10 cellular contexts compared by ENCODE assay signal in genomic region chr1:236507022-236507700, GRCh38. TPM values are rescaled to one million over a fixed set of nuclear protein-coding genes. Genes with fewer than 3 reads are reported as not detected.
A peak's percentile ranks its signal among the peaks of the same experiment; 100 is the strongest.
DNase-seq lines count a peak whose midpoint lies in the region; ATAC-seq and TF ChIP-seq lines count a peak whose summit lies in the region.
"Had no signal": no experiment of that assay in that cellular context is flagged by ENCODE, and none has a peak within 500 bp of the region (broad histone marks: within the 10 kb centered on the region; RNA-seq: fewer than 3 reads in every experiment).

No MANE protein-coding gene starts in this region.

- WGBS in GM23248 (ENCODE audit: low coverage in 1 of 2, low lambda C conversion rate in 2 of 2, missing lambda C conversion rate in 2 of 2), 2 experiments, result 57 to 65% methylated on average over 3 to 5 of the region's 5 CpGs
- 68 to 83% (median 79%) methylated on average over 5 of the region's 5 CpGs for WGBS in adrenal gland, 4 donors

- ATAC-seq in omental fat pad (ENCODE audit: low FRiP score), result peak; percentile 78
- no peak for ATAC-seq in HG03354 (IDR thresholded peaks at IDR 0.05; ENCODE audit: poor library complexity, severe bottlenecking, unreplicated experiment)
- ATAC-seq: foreskin keratinocyte had no signal

- H3K9me3 ChIP-seq in GM23248 (ENCODE audit: low read depth) (no peaks in the 10 kb centered on the region), SK-N-MC (ENCODE audit: low read depth, low read length) (no peaks in the 10 kb centered on the region), adrenal gland (replicated peaks in 1 of 3) (no peaks in the 10 kb centered on the region)

- H3K27me3 ChIP-seq in GM23248 (replicated peaks; ENCODE audit: insufficient read depth) (no peaks in the 10 kb centered on the region), adrenal gland (no peaks in the 10 kb centered on the region)
- H3K27me3 ChIP-seq: foreskin keratinocyte had no signal

- H3K27ac ChIP-seq in GM23248, result no peak overlapping the region
- H3K27ac ChIP-seq in SK-N-MC, result peak overlapping the region; percentile 84
- no peak overlapping the region for H3K27ac ChIP-seq in adrenal gland
- H3K27ac ChIP-seq: foreskin keratinocyte had no signal

- H3K9me2 ChIP-seq in GM23248 (ENCODE audit: insufficient read depth), result no peaks in the 10 kb centered on the region

- H3K79me2 ChIP-seq in GM23248 (ENCODE audit: insufficient read depth), result no peaks in the 10 kb centered on the region

- TF ChIP-seq CTCF in fibroblast of pulmonary artery (IDR thresholded peaks at IDR 0.05; ENCODE audit: low read length, missing control alignments) (no peak), omental fat pad (IDR thresholded peaks at IDR 0.05) (no peak), adrenal gland (IDR thresholded peaks at IDR 0.05) (no peak)

- no peak overlapping the region for H3K4me3 ChIP-seq in GM23248
- H3K4me3 ChIP-seq in SK-N-MC, result no peak overlapping the region
- H3K4me3 ChIP-seq in fibroblast of pulmonary artery (replicated peaks; ENCODE audit: low read depth, low read length), result no peak overlapping the region
- H3K4me3 ChIP-seq in adrenal gland, result no peak overlapping the region

- DNase-seq in GM23248, result peak; percentile 52
- DNase-seq in SK-N-MC (ENCODE audit: low read depth, low spot score), result no peak
- DNase-seq in fibroblast of pulmonary artery (ENCODE audit: low read depth), result peak; percentile 84
- DNase-seq in omental fat pad (ENCODE audit: low spot score), result no peak
- no peak for DNase-seq in NAMALWA (ENCODE audit: low spot score)
- no peak for DNase-seq in adrenal gland
- DNase-seq in NCI-H2196 (lab: John Stamatoyannopoulos, UW; ENCODE audit: unreplicated experiment), result no peak
- DNase-seq: foreskin keratinocyte, SW 1271 had no signal

- no peak for TF ChIP-seq POLR2A in adrenal gland (IDR thresholded peaks at IDR 0.05)

- H3K9ac ChIP-seq in GM23248, result no peak overlapping the region
- H3K9ac ChIP-seq in SK-N-MC (ENCODE audit: insufficient read length), result no peak overlapping the region

- no peak overlapping the region for H2AFZ ChIP-seq in GM23248

- in situ Hi-C loops in GM23248 (cut with MboI), result no loop called here

- H3F3A ChIP-seq in GM23248 (ENCODE audit: insufficient read depth), result peaks cover 5% of the 10 kb centered on the region

- intact Hi-C loops in adrenal gland (cut with DNase I), result no loop called here

- peaks cover 21% of the 10 kb centered on the region for H3K4me1 ChIP-seq in GM23248 (ENCODE audit: insufficient read depth)
- peaks cover 0 to 3% of the 10 kb centered on the region in 2 donors for H3K4me1 ChIP-seq in adrenal gland (replicated peaks in 1 of 2)

- H4K20me1 ChIP-seq in GM23248 (ENCODE audit: insufficient read depth), result no peaks in the 10 kb centered on the region

- H3K4me2 ChIP-seq in GM23248 (ENCODE audit: unreplicated experiment), result no peak overlapping the region

- H3K36me3 ChIP-seq in GM23248 (ENCODE audit: low read depth), result no peaks in the 10 kb centered on the region
- no peaks in the 10 kb centered on the region for H3K36me3 ChIP-seq in SK-N-MC (ENCODE audit: insufficient read depth, low read length)
- no peaks in the 10 kb centered on the region for H3K36me3 ChIP-seq in adrenal gland (replicated peaks in 1 of 2)

RNA-seq across cellular contexts. Expression of gene LGALS8, which starts 16.6 kb away (rescaled TPM):
- total RNA-seq in GM23248 (2014; rRNA removed; shearing (Covaris generic)), result 62.1 and 68.6 TPM in 2 replicates
- polyA plus RNA-seq in GM23248 (2016; fragmentation: Nextera tagmentation; extraction: Ambion mirVana), result 43.3 and 46.2 TPM in 2 replicates
- 100 to 1,000 TPM in 2 of 4 donors, 10 to 100 TPM in 2; 73.8 to 129 (median 110) TPM for total RNA-seq in omental fat pad
- total RNA-seq in adrenal gland, result 100 to 1,000 TPM in 1 of 8 donors, 10 to 100 TPM in 7; 32.6 to 100 (median 55.0) TPM
- polyA plus RNA-seq in adrenal gland, result 10 to 100 TPM; 23.2 to 56.0 (median 25.5) TPM

Comparison
In these comparisons a context has a peak if more than half of its experiments do, and no peak if none do; other contexts are left out.
1. DNase-seq: peak in GM23248 (single experiment) and fibroblast of pulmonary artery (single experiment); none in SK-N-MC (single experiment), omental fat pad (single experiment), NAMALWA (single experiment), adrenal gland (0 of 7) and NCI-H2196 (single experiment).